ENCODE assay signal across 1 cellular context in genomic region chr3:156558389-156558788, GRCh38.
A peak's percentile ranks its signal among the peaks of the same experiment; 100 is the strongest.
TF ChIP-seq lines count a peak whose summit lies in the region.

No MANE protein-coding gene starts in this region.

TF ChIP-seq in K562, 482 proteins besides CTCF, POLR2A, EP300 and RAD21 (continued from another document):
- TF ChIP-seq GATA2 (CRISPR knock-in tag; IDR thresholded peaks at IDR 0.05) (peak; percentile 63; the same call in 1 of the 2 replicates), SAFB (IDR thresholded peaks at IDR 0.05; ENCODE audit: borderline replicate concordance, low read depth, low read length) (no peak), MEF2A (IDR thresholded peaks at IDR 0.05; ENCODE audit: control insufficient read depth, low read depth, low read length) (peak; percentile 85), POLR2H (tag; IDR thresholded peaks at IDR 0.05; ENCODE audit: low read depth) (no peak), ZNF232 (CRISPR knock-in tag; IDR thresholded peaks at IDR 0.05) (no peak), ELF4 (CRISPR knock-in tag; IDR thresholded peaks at IDR 0.05) (no peak), TAF1 (IDR thresholded peaks at IDR 0.05; ENCODE audit: control insufficient read depth, extremely low read depth, insufficient read depth, low read length, severe bottlenecking) (no peak), TOE1 (IDR thresholded peaks at IDR 0.05; ENCODE audit: borderline replicate concordance) (no peak), TOE1 (CRISPR knock-in tag; IDR thresholded peaks at IDR 0.05; ENCODE audit: borderline replicate concordance, low read depth) (no peak), MEF2D (tag; conservative IDR thresholded peaks at IDR 0.05; ENCODE audit: low read depth) (peak; percentile 72; the same call in 1 of the 2 replicates), EHMT2 (IDR thresholded peaks at IDR 0.05) (peak; percentile 56; the same call in 1 of the 2 replicates), MIER1 (IDR thresholded peaks at IDR 0.05; ENCODE audit: low read depth) (no peak), CBFA2T2 (conservative IDR thresholded peaks at IDR 0.05) (peak; percentile 40; the same call in 1 of the 2 replicates), SUPT5H (IDR thresholded peaks at IDR 0.05) (no peak), RBM14 (IDR thresholded peaks at IDR 0.05; ENCODE audit: borderline replicate concordance, insufficient read depth, low read depth, low read length) (no peak), RBM25 (IDR thresholded peaks at IDR 0.05; ENCODE audit: low read depth, low read length, severe bottlenecking) (no peak), BCOR (IDR thresholded peaks at IDR 0.05) (0 out of 2 replicates have a peak, but pooled peaks have one; percentile 18), RFX1 (IDR thresholded peaks at IDR 0.05) (0 out of 2 replicates have a peak, but pooled peaks have one; percentile 4), CREM (IDR thresholded peaks at IDR 0.05; ENCODE audit: low read depth) (0 out of 2 replicates have a peak, but pooled peaks have one; percentile 31), JUND (IDR thresholded peaks at IDR 0.05; ENCODE audit: borderline replicate concordance, low read depth, low read length) (peak; percentile 40; the same call in 1 of the 2 replicates), JUND (tag; IDR thresholded peaks at IDR 0.05; ENCODE audit: borderline replicate concordance, low read depth, low read length) (peak; percentile 61; the same call in 1 of the 3 replicates), NR2F6 (CRISPR knock-in tag; IDR thresholded peaks at IDR 0.05) (no peak), SMARCE1 (IDR thresholded peaks at IDR 0.05) (0 out of 2 replicates have a peak, but pooled peaks have one; percentile 52), ZNF263 (CRISPR knock-in tag; IDR thresholded peaks at IDR 0.05; ENCODE audit: borderline replicate concordance) (no peak), NR4A1 (CRISPR knock-in tag; IDR thresholded peaks at IDR 0.05) (no peak), NR4A1 (tag; IDR thresholded peaks at IDR 0.05) (no peak), SNIP1 (IDR thresholded peaks at IDR 0.05; ENCODE audit: low read depth) (no peak), SMARCC2 (IDR thresholded peaks at IDR 0.05; ENCODE audit: low read depth) (peak; percentile 49; the same call in 1 of the 2 replicates), BRD4 (IDR thresholded peaks at IDR 0.05) (no peak), CEBPG (CRISPR knock-in tag; IDR thresholded peaks at IDR 0.05) (no peak), CEBPG (tag; conservative IDR thresholded peaks at IDR 0.05 in 1 of 2, IDR thresholded peaks at IDR 0.05 in 1 of 2) (no peak), CBX3 (IDR thresholded peaks at IDR 0.05; ENCODE audit: borderline replicate concordance in 1 of 2, low read length in 2 of 2) (peak in 1 of 2 experiments; percentile 30; a peak in 1 of 3 replicates), HDAC2 (IDR thresholded peaks at IDR 0.05) (0 out of 2 replicates have a peak, but pooled peaks have one; percentile 22), ATF6 (CRISPR knock-in tag; IDR thresholded peaks at IDR 0.05) (no peak), TAL1 (IDR thresholded peaks at IDR 0.05) (0 out of 2 replicates have a peak, but pooled peaks have one; percentile 23), ARID1B (IDR thresholded peaks at IDR 0.05) (peak; percentile 73), KDM1A (IDR thresholded peaks at IDR 0.05) (peak in 1 of 2 experiments; percentile 32; a peak in 1 of 4 replicates), HMBOX1 (IDR thresholded peaks at IDR 0.05) (peak; percentile 30; the same call in 1 of the 2 replicates), ZNF436 (CRISPR knock-in tag; IDR thresholded peaks at IDR 0.05) (no peak), SAFB2 (IDR thresholded peaks at IDR 0.05; ENCODE audit: borderline replicate concordance, low read depth, low read length, severe bottlenecking) (no peak), FOSL1 (tag; conservative IDR thresholded peaks at IDR 0.05) (0 out of 2 replicates have a peak, but pooled peaks have one; percentile 28)
- TF ChIP-seq, protein P1, sequence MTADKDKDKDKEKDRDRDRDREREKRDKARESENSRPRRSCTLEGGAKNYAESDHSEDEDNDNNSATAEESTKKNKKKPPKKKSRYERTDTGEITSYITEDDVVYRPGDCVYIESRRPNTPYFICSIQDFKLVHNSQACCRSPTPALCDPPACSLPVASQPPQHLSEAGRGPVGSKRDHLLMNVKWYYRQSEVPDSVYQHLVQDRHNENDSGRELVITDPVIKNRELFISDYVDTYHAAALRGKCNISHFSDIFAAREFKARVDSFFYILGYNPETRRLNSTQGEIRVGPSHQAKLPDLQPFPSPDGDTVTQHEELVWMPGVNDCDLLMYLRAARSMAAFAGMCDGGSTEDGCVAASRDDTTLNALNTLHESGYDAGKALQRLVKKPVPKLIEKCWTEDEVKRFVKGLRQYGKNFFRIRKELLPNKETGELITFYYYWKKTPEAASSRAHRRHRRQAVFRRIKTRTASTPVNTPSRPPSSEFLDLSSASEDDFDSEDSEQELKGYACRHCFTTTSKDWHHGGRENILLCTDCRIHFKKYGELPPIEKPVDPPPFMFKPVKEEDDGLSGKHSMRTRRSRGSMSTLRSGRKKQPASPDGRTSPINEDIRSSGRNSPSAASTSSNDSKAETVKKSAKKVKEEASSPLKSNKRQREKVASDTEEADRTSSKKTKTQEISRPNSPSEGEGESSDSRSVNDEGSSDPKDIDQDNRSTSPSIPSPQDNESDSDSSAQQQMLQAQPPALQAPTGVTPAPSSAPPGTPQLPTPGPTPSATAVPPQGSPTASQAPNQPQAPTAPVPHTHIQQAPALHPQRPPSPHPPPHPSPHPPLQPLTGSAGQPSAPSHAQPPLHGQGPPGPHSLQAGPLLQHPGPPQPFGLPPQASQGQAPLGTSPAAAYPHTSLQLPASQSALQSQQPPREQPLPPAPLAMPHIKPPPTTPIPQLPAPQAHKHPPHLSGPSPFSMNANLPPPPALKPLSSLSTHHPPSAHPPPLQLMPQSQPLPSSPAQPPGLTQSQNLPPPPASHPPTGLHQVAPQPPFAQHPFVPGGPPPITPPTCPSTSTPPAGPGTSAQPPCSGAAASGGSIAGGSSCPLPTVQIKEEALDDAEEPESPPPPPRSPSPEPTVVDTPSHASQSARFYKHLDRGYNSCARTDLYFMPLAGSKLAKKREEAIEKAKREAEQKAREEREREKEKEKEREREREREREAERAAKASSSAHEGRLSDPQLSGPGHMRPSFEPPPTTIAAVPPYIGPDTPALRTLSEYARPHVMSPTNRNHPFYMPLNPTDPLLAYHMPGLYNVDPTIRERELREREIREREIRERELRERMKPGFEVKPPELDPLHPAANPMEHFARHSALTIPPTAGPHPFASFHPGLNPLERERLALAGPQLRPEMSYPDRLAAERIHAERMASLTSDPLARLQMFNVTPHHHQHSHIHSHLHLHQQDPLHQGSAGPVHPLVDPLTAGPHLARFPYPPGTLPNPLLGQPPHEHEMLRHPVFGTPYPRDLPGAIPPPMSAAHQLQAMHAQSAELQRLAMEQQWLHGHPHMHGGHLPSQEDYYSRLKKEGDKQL (CRISPR knock-in tag; IDR thresholded peaks at IDR 0.05; ENCODE audit: borderline replicate concordance), result no peak
